In genomic region chr11:61889831-61890230, GRCh38 we compare ENCODE assay signal across 10 cellular contexts. TPM values are rescaled to one million over a fixed set of nuclear protein-coding genes. Genes with fewer than 3 reads are reported as not detected.
DNase-seq lines count a peak whose midpoint lies in the region; ATAC-seq, FAIRE-seq and TF ChIP-seq lines count a peak whose summit lies in the region.
"Had no signal": no experiment of that assay in that cellular context is flagged by ENCODE, and none has a peak within 500 bp of the region (broad histone marks: within the 10 kb centered on the region; RNA-seq: fewer than 3 reads in every experiment).

No MANE protein-coding gene starts in this region.

- H3K4me1 ChIP-seq in heart left ventricle: peaks cover 17 to 72% (median 51%) of the 10 kb centered on the region in 12 donors
- peaks cover 16% of the 10 kb centered on the region for H3K4me1 ChIP-seq in upper lobe of right lung

- no peak overlapping the region for H3K27ac Mint-ChIP-seq in immature natural killer cell

- H3K4me1 Mint-ChIP-seq in immature natural killer cell: peaks cover 5 to 6% of the 10 kb centered on the region in 2 donors

- DNase-seq in heart left ventricle: no peak
- DNase-seq in Right ventricle myocardium inferior (ENCODE audit: missing footprints): no peak
- no peak for DNase-seq in immature natural killer cell
- no peak for DNase-seq in upper lobe of right lung
- no peak for DNase-seq in erythroblast (lab: John Stamatoyannopoulos, UW)
- no peak for DNase-seq in GF-D8 (lab: John Stamatoyannopoulos, UW)
- no peak for DNase-seq in H54 (ENCODE audit: insufficient read length, low spot score)
- DNase-seq: activated naive CD4-positive, alpha-beta T cell treated with Interleukin-2 at 50 U/mL for 16 hours; NCI-H774 had no signal

- H3K27me3 Mint-ChIP-seq in immature natural killer cell (ENCODE audit: low read depth in 3 of 3): peaks cover 0 to 6% (median 0%) of the 10 kb centered on the region in 3 donors

- H3K27ac ChIP-seq in heart left ventricle (peak overlapping the region in 11 of 12 donors; percentile 81 to 97 (median 93)), VCaP (peak overlapping the region; percentile 79; the same call in 1 of the 2 replicates), upper lobe of right lung (no peak overlapping the region)

- H3K9me3 Mint-ChIP-seq in immature natural killer cell: no peaks in the 10 kb centered on the region

- peak overlapping the region; percentile 67 to 98 (median 94) for H3K4me3 ChIP-seq in heart left ventricle
- peak overlapping the region; percentile 76 for H3K4me3 ChIP-seq in upper lobe of right lung

- TF ChIP-seq CTCF in heart left ventricle (IDR thresholded peaks at IDR 0.05) (peak in 1 of 12 donors; percentile 5), VCaP (conservative IDR thresholded peaks at IDR 0.05) (no peak), upper lobe of right lung (IDR thresholded peaks at IDR 0.05) (no peak)

- ATAC-seq in heart left ventricle (no peak), Right ventricle myocardium inferior (no peak), upper lobe of right lung (no peak)

- H3K36me3 ChIP-seq in heart left ventricle: no peaks in the 10 kb centered on the region
- no peaks in the 10 kb centered on the region for H3K36me3 ChIP-seq in upper lobe of right lung

- no peak for FAIRE-seq in H54 (lab: Jason Lieb, UNC)

- no peak for TF ChIP-seq POLR2A in heart left ventricle (IDR thresholded peaks at IDR 0.05)
- TF ChIP-seq POLR2A in erythroblast (IDR thresholded peaks at IDR 0.05; ENCODE audit: low read length): no peak
- no peak for TF ChIP-seq POLR2A in H54 (IDR thresholded peaks at IDR 0.05; ENCODE audit: low read depth, low read length)

- WGBS in heart left ventricle, 4 donors: 58 to 83% (median 70%) methylated on average over 10 of the region's 10 CpGs

- H3K36me3 Mint-ChIP-seq in immature natural killer cell: no peaks in the 10 kb centered on the region

- no peaks in the 10 kb centered on the region for H3K27me3 ChIP-seq in heart left ventricle
- H3K27me3 ChIP-seq in upper lobe of right lung: no peaks in the 10 kb centered on the region

- intact Hi-C loops in heart left ventricle (cut with DNase I): loop anchor here in 9 of 10 donors (2.0 to 5.0 kb wide), 6 partner anchors 15 to 97 kb away; partner anchors contain the start of genes FADS1 (in 3 of the 9), FEN1 (in 1 of the 9) and TMEM258 (in 1 of the 9)
- intact Hi-C loops in Right ventricle myocardium inferior (cut with DNase I): loop anchor here (2.0 to 5.0 kb wide), 2 partner anchors 15 to 73 kb away; partner anchors contain the start of gene FADS1
- intact Hi-C loops in upper lobe of right lung (cut with DNase I): no loop called here

- H3K4me3 Mint-ChIP-seq in immature natural killer cell: peak overlapping the region; percentile 15 to 60 (median 46)

- H3K9me3 ChIP-seq in heart left ventricle (no peaks in the 10 kb centered on the region), upper lobe of right lung (no peaks in the 10 kb centered on the region)

RNA-seq across cellular contexts. Expression of gene FADS3, which starts 1.5 kb away (rescaled TPM):
- total RNA-seq in heart left ventricle (100 to 1,000 TPM in 3 of 9 donors, 10 to 100 TPM in 6; 53.2 to 147 (median 79.6) TPM), Right ventricle myocardium inferior (113 TPM), upper lobe of right lung (68.5 TPM)
- polyA plus RNA-seq in heart left ventricle (100 to 1,000 TPM in 1 of 2 donors, 10 to 100 TPM in 1; 65.6 to 237 TPM), immature natural killer cell (1 to 10 TPM; 3.2 to 6.2 (median 3.9) TPM)

RNA-seq across cellular contexts. Expression of gene RAB3IL1, which starts 27.5 kb away (rescaled TPM):
- 10 to 100 TPM in 3 of 9 donors, 1 to 10 TPM in 6; 4.7 to 22.0 (median 7.7) TPM for total RNA-seq in heart left ventricle
- 1 to 10 TPM; 6.0 to 7.5 TPM for polyA plus RNA-seq in heart left ventricle
- total RNA-seq in Right ventricle myocardium inferior: 14.0 TPM
- polyA plus RNA-seq in immature natural killer cell: not detected
- total RNA-seq in upper lobe of right lung: 10.6 TPM
